Comparison of ENCODE assay signal across 21 cellular contexts in genomic region chrX:124028177-124028576, GRCh38.
DNase-seq lines count a peak whose midpoint lies in the region; ATAC-seq and TF ChIP-seq lines count a peak whose summit lies in the region.
"Had no signal": no experiment of that assay in that cellular context is flagged by ENCODE, and none has a peak within 500 bp of the region (broad histone marks: within the 10 kb centered on the region; RNA-seq: fewer than 3 reads in every experiment).

No MANE protein-coding gene starts in this region.

- ATAC-seq in HG02798 (IDR thresholded peaks at IDR 0.05; ENCODE audit: poor library complexity, unreplicated experiment) (peak; percentile 42), foreskin keratinocyte (peak; percentile 44), T-helper 17 cell (no peak)
- ATAC-seq in activated CD8-positive, alpha-beta memory T cell treated with anti-CD3 and anti-CD28 coated beads, Interleukin-2, amount 10 ng/mL, durations not matched to agents 7 days and 5 days = no peak
- ATAC-seq: activated CD8-positive, alpha-beta T cell treated with anti-CD3 and anti-CD28 coated beads, Interleukin-2, amount 10 ng/mL, durations not matched to agents 7 days and 5 days; natural killer cell; WTC11 had no signal

- H3K27ac ChIP-seq in BLaER1 (no peak overlapping the region), foreskin keratinocyte (no peak overlapping the region)
- H3K27ac ChIP-seq: parathyroid adenoma had no signal

- H3K4me3 ChIP-seq in BLaER1 = no peak overlapping the region

- TF ChIP-seq CTCF in foreskin keratinocyte (conservative IDR thresholded peaks at IDR 0.05) = no peak

- H3K9me3 Mint-ChIP-seq in activated CD8-positive, alpha-beta memory T cell treated with anti-CD3 and anti-CD28 coated beads, Interleukin-2, amount 10 ng/mL, durations not matched to agents 7 days and 5 days (ENCODE audit: low read depth) = no peaks in the 10 kb centered on the region
- H3K9me3 Mint-ChIP-seq: activated T-helper 1 cell treated with anti-CD3 and anti-CD28 coated beads, Interleukin-12 subunit alpha, Interleukin-12 subunit beta, Interleukin-2, Interleukin-4 antibody, amounts not matched to agents 30 ng/mL and 10 ng/mL and 1 ng/mL, durations not matched to agents 14 hours and 24 hours and 36 hours; natural killer cell; WTC11 had no signal

- DNase-seq in amniotic epithelial cell (ENCODE audit: low read depth) (peak; percentile 31), foreskin keratinocyte (peak in 1 of 2 donors; percentile 22), T-helper 17 cell (no peak), NCI-H1930 (lab: John Stamatoyannopoulos, UW) (no peak), DMS79 treated with DMSO at 0.1 percent for 48 hours (lab: John Stamatoyannopoulos, UW) (no peak)
- DNase-seq in activated CD8-positive, alpha-beta memory T cell treated with anti-CD3 and anti-CD28 coated beads, Interleukin-2, amount 10 ng/mL, durations not matched to agents 7 days and 5 days = no peak
- DNase-seq: activated CD8-positive, alpha-beta T cell treated with anti-CD3 and anti-CD28 coated beads, Interleukin-2, amount 10 ng/mL, durations not matched to agents 7 days and 5 days; caudate nucleus; effector CD4-positive, alpha-beta T cell; GF-D8; kidney glomerular epithelial cell; natural killer cell; NCI-H187 treated with DMSO at 0.1 percent for 48 hours; NCI-H510A treated with DMSO at 0.1 percent for 48 hours; Right ventricle myocardium superior; stimulated activated CD4-positive, alpha-beta T cell treated with anti-CD3 and anti-CD28 coated beads, Interleukin-2, amount 100 ng/mL, for 48 hours had no signal

- H4K20me1 ChIP-seq in BLaER1 = peaks cover 29% of the 10 kb centered on the region

- H3K9me3 ChIP-seq in BLaER1 (no peaks in the 10 kb centered on the region), T-helper 17 cell (ENCODE audit: control insufficient read depth, low read length, poor library complexity, severe bottlenecking) (no peaks in the 10 kb centered on the region)

- no peaks in the 10 kb centered on the region for H3K27me3 Mint-ChIP-seq in T-helper 17 cell
- H3K27me3 Mint-ChIP-seq in activated CD8-positive, alpha-beta memory T cell treated with anti-CD3 and anti-CD28 coated beads, Interleukin-2, amount 10 ng/mL, durations not matched to agents 7 days and 5 days = no peaks in the 10 kb centered on the region

- peaks cover 3% of the 10 kb centered on the region for H3K4me1 Mint-ChIP-seq in T-helper 17 cell
- H3K4me1 Mint-ChIP-seq in activated CD8-positive, alpha-beta memory T cell treated with anti-CD3 and anti-CD28 coated beads, Interleukin-2, amount 10 ng/mL, durations not matched to agents 7 days and 5 days = peaks cover 4% of the 10 kb centered on the region
- H3K4me1 Mint-ChIP-seq: WTC11 had no signal

- no peak overlapping the region for H3K4me3 Mint-ChIP-seq in T-helper 17 cell
- H3K4me3 Mint-ChIP-seq in activated CD8-positive, alpha-beta memory T cell treated with anti-CD3 and anti-CD28 coated beads, Interleukin-2, amount 10 ng/mL, durations not matched to agents 7 days and 5 days = no peak overlapping the region
- H3K4me3 Mint-ChIP-seq: activated CD8-positive, alpha-beta T cell treated with anti-CD3 and anti-CD28 coated beads, Interleukin-2, amount 10 ng/mL, durations not matched to agents 7 days and 5 days; activated T-helper 1 cell treated with anti-CD3 and anti-CD28 coated beads, Interleukin-12 subunit alpha, Interleukin-12 subunit beta, Interleukin-2, Interleukin-4 antibody, amounts not matched to agents 30 ng/mL and 10 ng/mL and 1 ng/mL, durations not matched to agents 14 hours and 24 hours and 36 hours; natural killer cell; WTC11 had no signal

- H3K4me2 ChIP-seq in BLaER1 = peak overlapping the region; percentile 37

- no peak overlapping the region for H3K27ac Mint-ChIP-seq in T-helper 17 cell
- H3K27ac Mint-ChIP-seq in activated CD8-positive, alpha-beta memory T cell treated with anti-CD3 and anti-CD28 coated beads, Interleukin-2, amount 10 ng/mL, durations not matched to agents 7 days and 5 days = no peak overlapping the region
- H3K27ac Mint-ChIP-seq: activated CD8-positive, alpha-beta T cell treated with anti-CD3 and anti-CD28 coated beads, Interleukin-2, amount 10 ng/mL, durations not matched to agents 7 days and 5 days; activated T-helper 1 cell treated with anti-CD3 and anti-CD28 coated beads, Interleukin-12 subunit alpha, Interleukin-12 subunit beta, Interleukin-2, Interleukin-4 antibody, amounts not matched to agents 30 ng/mL and 10 ng/mL and 1 ng/mL, durations not matched to agents 14 hours and 24 hours and 36 hours; natural killer cell; WTC11 had no signal

- H3K36me3 ChIP-seq in BLaER1 = peaks cover 20% of the 10 kb centered on the region

- no peak overlapping the region for H3K9ac ChIP-seq in BLaER1
- H3K9ac ChIP-seq: parathyroid adenoma had no signal

- H3K27me3 ChIP-seq in BLaER1 (peaks cover 23% of the 10 kb centered on the region), foreskin keratinocyte (no peaks in the 10 kb centered on the region)

- H3K36me3 Mint-ChIP-seq in T-helper 17 cell (ENCODE audit: low read depth) = no peaks in the 10 kb centered on the region
- peaks cover 6% of the 10 kb centered on the region for H3K36me3 Mint-ChIP-seq in activated CD8-positive, alpha-beta memory T cell treated with anti-CD3 and anti-CD28 coated beads, Interleukin-2, amount 10 ng/mL, durations not matched to agents 7 days and 5 days
- H3K36me3 Mint-ChIP-seq: natural killer cell had no signal

- CTCF ChIA-PET in activated CD8-positive, alpha-beta memory T cell treated with anti-CD3 and anti-CD28 coated beads, Interleukin-2, amount 10 ng/mL, durations not matched to agents 7 days and 5 days (lab: Charles Lee) = no interaction called here

- H3K4me1 ChIP-seq in BLaER1 (peaks cover 12% of the 10 kb centered on the region), foreskin keratinocyte (peaks cover 9% of the 10 kb centered on the region)
- H3K4me1 ChIP-seq: parathyroid adenoma had no signal

Comparison
In these comparisons a context has a peak if more than half of its experiments do, and no peak if none do; other contexts are left out.
1. ATAC-seq: peak in HG02798 (single experiment) and foreskin keratinocyte (single experiment); none in T-helper 17 cell (single experiment) and activated CD8-positive, alpha-beta memory T cell treated with anti-CD3 and anti-CD28 coated beads, Interleukin-2, amount 10 ng/mL, durations not matched to agents 7 days and 5 days (single experiment).